In the genomic region with DNA sequence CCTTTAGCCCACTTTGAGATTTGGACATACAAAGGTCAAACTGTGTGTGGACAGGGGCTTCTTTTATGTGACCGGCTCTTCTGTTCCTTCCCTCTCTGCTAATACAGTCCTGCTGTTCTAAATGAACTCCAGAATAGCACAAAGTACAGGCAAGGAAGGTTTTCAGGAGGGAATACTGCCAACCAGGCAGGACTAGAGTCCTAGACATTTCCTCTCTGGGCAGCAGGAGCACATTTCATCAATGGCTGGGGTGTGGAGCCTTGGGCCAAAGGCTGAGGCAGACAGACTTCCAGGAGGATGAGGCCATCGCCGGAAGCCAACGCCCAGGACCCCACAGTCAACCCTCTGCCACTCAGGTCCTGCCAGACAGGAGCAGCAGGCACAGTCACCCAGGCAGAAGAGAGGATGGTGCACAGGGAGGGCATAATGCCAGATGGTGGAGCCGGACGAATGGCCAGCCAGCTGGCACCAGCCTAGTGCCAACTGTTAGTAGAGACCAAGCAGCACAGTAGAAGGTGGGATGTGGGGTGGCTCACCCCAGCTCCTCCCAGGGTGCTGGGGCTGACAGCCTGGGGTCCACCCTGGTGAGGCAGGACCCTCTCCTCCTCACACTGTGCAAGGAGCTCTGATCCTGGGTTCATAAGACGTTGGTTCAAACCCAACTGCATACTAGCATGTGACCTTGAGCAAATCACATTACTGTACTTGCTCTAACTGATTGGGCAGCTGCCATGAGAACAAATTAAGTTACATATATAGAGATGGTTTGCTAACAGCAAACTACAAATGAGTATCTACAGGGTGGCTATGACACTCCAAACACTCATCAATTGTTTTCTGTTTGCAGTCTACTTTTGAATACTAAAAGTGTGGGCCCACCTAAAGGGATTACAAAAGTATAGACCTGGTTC, we compare ENCODE assay signal across 24 cellular contexts.
A peak's percentile ranks its signal among the peaks of the same experiment; 100 is the strongest.
DNase-seq lines count a peak whose midpoint lies in the region; ATAC-seq and TF ChIP-seq lines count a peak whose summit lies in the region.
"Had no signal": no experiment of that assay in that cellular context is flagged by ENCODE, and none has a peak within 500 bp of the region (broad histone marks: within the 10 kb centered on the region; RNA-seq: fewer than 3 reads in every experiment).

No MANE protein-coding gene starts in this region.

- H3K9me3 ChIP-seq in SJCRH30 (replicated peaks): no peaks in the 10 kb centered on the region
- H3K9me3 ChIP-seq: neutrophil, prostate gland had no signal

- H3K27me3 Mint-ChIP-seq in neural crest cell (ENCODE audit: low read depth): no peaks in the 10 kb centered on the region
- H3K27me3 Mint-ChIP-seq: stimulated activated naive CD8-positive, alpha-beta T cell treated with anti-CD3 and anti-CD28 coated beads, Interleukin-15, amount 100 ng/mL, for 72 hours; type B pancreatic cell had no signal

- peaks cover 4% of the 10 kb centered on the region for H3K4me1 Mint-ChIP-seq in neural crest cell
- H3K4me1 Mint-ChIP-seq: stimulated activated naive CD8-positive, alpha-beta T cell treated with anti-CD3 and anti-CD28 coated beads, Interleukin-15, amount 100 ng/mL, for 72 hours had no signal

- no peaks in the 10 kb centered on the region for H3K36me3 Mint-ChIP-seq in neural crest cell (ENCODE audit: low read depth)
- H3K36me3 Mint-ChIP-seq: CD8-positive, alpha-beta T cell; type B pancreatic cell had no signal

- ATAC-seq in GM21528 (IDR thresholded peaks at IDR 0.05; ENCODE audit: low FRiP score, unreplicated experiment): no peak
- ATAC-seq: CD8-positive, alpha-beta T cell; PC-3; stimulated activated naive CD8-positive, alpha-beta T cell treated with anti-CD3 and anti-CD28 coated beads, Interleukin-15, amount 100 ng/mL, for 72 hours had no signal

- H3K27ac Mint-ChIP-seq in neural crest cell (ENCODE audit: unreplicated experiment): peak overlapping the region; percentile 73
- H3K27ac Mint-ChIP-seq: CD8-positive, alpha-beta T cell; dendritic cell treated with granulocyte-macrophage colony-stimulating factor and Interleukin-4, amounts not matched to agents 40 ng/mL and 50 ng/mL, for 4 days; stimulated activated naive CD8-positive, alpha-beta T cell treated with anti-CD3 and anti-CD28 coated beads, Interleukin-15, amount 100 ng/mL, for 72 hours; type B pancreatic cell had no signal

- no peak overlapping the region for H3K4me3 Mint-ChIP-seq in neural crest cell
- H3K4me3 Mint-ChIP-seq: CD8-positive, alpha-beta T cell; dendritic cell treated with granulocyte-macrophage colony-stimulating factor and Interleukin-4, amounts not matched to agents 40 ng/mL and 50 ng/mL, for 4 days; stimulated activated naive CD8-positive, alpha-beta T cell treated with anti-CD3 and anti-CD28 coated beads, Interleukin-15, amount 100 ng/mL, for 72 hours; type B pancreatic cell had no signal

- no peak overlapping the region for H3K4me3 ChIP-seq in SJCRH30
- H3K4me3 ChIP-seq: prostate gland had no signal

- peak; percentile 21 for DNase-seq in NCI-H1694 treated with DMSO at 0.1 percent for 48 hours (lab: John Stamatoyannopoulos, UW)
- no peak for DNase-seq in NCI-H1694 (lab: John Stamatoyannopoulos, UW)
- peak; percentile 30 for DNase-seq in NCI-H1092 (lab: John Stamatoyannopoulos, UW)
- peak; percentile 89 for DNase-seq in cerebellum (ENCODE audit: low spot score)
- DNase-seq in neural crest cell (ENCODE audit: low read depth, low spot score): no peak
- DNase-seq in SW 1271 (lab: John Stamatoyannopoulos, UW): no peak
- no peak for DNase-seq in SJCRH30
- DNase-seq: 8988T; activated naive CD4-positive, alpha-beta T cell treated with Interleukin-2 at 50 U/mL for 16 hours; activated T-cell treated with anti-CD3 and anti-CD28 coated beads, Interleukin-2, amount 50 U/mL, for 48 hours; AML-193; CD8-positive, alpha-beta T cell; KG1; kidney; NCI-H146; NCI-H345; PC-3; SHP77 treated with DMSO at 0.1 percent for 48 hours; stimulated activated naive CD8-positive, alpha-beta T cell treated with anti-CD3 and anti-CD28 coated beads, Interleukin-15, amount 100 ng/mL, for 72 hours had no signal

- H3K9me3 Mint-ChIP-seq in neural crest cell: peaks cover 6% of the 10 kb centered on the region
- H3K9me3 Mint-ChIP-seq: CD8-positive, alpha-beta T cell; dendritic cell treated with granulocyte-macrophage colony-stimulating factor and Interleukin-4, amounts not matched to agents 40 ng/mL and 50 ng/mL, for 4 days; stimulated activated naive CD8-positive, alpha-beta T cell treated with anti-CD3 and anti-CD28 coated beads, Interleukin-15, amount 100 ng/mL, for 72 hours; type B pancreatic cell had no signal

- TF ChIP-seq CTCF in neural crest cell (conservative IDR thresholded peaks at IDR 0.05): no peak

- no peaks in the 10 kb centered on the region for H3K4me1 ChIP-seq in SJCRH30
- H3K4me1 ChIP-seq: prostate gland had no signal

- no peaks in the 10 kb centered on the region for H3K27me3 ChIP-seq in SJCRH30

- H3K27ac ChIP-seq in SJCRH30: no peak overlapping the region
- H3K27ac ChIP-seq: neutrophil, prostate gland had no signal

- H3K36me3 ChIP-seq in SJCRH30: no peaks in the 10 kb centered on the region
- H3K36me3 ChIP-seq: neutrophil, prostate gland had no signal

Comparison
In these comparisons a context has a peak if more than half of its experiments do, and no peak if none do; other contexts are left out.
1. DNase-seq: peak in NCI-H1694 treated with DMSO at 0.1 percent for 48 hours (single experiment), NCI-H1092 (single experiment) and cerebellum (single experiment); none in NCI-H1694 (single experiment), neural crest cell (single experiment), SW 1271 (0 of 2) and SJCRH30 (0 of 2).